In the genomic region with DNA sequence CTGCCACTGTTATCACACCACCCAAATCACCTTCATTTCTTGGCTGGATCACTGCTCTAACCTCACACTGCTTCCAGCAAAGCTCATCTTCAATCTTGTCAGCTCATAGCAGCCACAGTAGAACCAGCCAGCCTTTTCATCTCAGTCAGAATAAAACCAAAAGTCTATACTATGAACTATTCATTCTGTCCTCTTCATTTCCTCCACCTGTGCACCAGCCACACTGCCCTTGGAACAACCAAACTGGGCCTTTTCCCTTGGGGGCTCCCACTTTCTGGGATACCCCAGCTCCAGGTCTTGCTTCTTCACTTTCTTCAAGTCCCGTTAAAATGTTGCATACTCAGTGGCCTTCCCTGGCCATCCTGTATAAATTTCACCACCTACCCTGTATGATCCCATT, we compare ENCODE assay signal across 1 cellular context.
TF ChIP-seq lines count a peak whose summit lies in the region.

No MANE protein-coding gene starts in this region.

TF ChIP-seq in GM23338, 12 proteins besides CTCF, POLR2A, EP300 and RAD21 (continued from another document):
- TF ChIP-seq, protein P1, sequence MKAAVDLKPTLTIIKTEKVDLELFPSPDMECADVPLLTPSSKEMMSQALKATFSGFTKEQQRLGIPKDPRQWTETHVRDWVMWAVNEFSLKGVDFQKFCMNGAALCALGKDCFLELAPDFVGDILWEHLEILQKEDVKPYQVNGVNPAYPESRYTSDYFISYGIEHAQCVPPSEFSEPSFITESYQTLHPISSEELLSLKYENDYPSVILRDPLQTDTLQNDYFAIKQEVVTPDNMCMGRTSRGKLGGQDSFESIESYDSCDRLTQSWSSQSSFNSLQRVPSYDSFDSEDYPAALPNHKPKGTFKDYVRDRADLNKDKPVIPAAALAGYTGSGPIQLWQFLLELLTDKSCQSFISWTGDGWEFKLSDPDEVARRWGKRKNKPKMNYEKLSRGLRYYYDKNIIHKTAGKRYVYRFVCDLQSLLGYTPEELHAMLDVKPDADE (IDR thresholded peaks at IDR 0.05), result no peak
- no peak for TF ChIP-seq EZH2 (IDR thresholded peaks at IDR 0.05; ENCODE audit: low read depth, unreplicated experiment)
- no peak for TF ChIP-seq JUNB (IDR thresholded peaks at IDR 0.05; ENCODE audit: unreplicated experiment)
- TF ChIP-seq, protein P2, sequence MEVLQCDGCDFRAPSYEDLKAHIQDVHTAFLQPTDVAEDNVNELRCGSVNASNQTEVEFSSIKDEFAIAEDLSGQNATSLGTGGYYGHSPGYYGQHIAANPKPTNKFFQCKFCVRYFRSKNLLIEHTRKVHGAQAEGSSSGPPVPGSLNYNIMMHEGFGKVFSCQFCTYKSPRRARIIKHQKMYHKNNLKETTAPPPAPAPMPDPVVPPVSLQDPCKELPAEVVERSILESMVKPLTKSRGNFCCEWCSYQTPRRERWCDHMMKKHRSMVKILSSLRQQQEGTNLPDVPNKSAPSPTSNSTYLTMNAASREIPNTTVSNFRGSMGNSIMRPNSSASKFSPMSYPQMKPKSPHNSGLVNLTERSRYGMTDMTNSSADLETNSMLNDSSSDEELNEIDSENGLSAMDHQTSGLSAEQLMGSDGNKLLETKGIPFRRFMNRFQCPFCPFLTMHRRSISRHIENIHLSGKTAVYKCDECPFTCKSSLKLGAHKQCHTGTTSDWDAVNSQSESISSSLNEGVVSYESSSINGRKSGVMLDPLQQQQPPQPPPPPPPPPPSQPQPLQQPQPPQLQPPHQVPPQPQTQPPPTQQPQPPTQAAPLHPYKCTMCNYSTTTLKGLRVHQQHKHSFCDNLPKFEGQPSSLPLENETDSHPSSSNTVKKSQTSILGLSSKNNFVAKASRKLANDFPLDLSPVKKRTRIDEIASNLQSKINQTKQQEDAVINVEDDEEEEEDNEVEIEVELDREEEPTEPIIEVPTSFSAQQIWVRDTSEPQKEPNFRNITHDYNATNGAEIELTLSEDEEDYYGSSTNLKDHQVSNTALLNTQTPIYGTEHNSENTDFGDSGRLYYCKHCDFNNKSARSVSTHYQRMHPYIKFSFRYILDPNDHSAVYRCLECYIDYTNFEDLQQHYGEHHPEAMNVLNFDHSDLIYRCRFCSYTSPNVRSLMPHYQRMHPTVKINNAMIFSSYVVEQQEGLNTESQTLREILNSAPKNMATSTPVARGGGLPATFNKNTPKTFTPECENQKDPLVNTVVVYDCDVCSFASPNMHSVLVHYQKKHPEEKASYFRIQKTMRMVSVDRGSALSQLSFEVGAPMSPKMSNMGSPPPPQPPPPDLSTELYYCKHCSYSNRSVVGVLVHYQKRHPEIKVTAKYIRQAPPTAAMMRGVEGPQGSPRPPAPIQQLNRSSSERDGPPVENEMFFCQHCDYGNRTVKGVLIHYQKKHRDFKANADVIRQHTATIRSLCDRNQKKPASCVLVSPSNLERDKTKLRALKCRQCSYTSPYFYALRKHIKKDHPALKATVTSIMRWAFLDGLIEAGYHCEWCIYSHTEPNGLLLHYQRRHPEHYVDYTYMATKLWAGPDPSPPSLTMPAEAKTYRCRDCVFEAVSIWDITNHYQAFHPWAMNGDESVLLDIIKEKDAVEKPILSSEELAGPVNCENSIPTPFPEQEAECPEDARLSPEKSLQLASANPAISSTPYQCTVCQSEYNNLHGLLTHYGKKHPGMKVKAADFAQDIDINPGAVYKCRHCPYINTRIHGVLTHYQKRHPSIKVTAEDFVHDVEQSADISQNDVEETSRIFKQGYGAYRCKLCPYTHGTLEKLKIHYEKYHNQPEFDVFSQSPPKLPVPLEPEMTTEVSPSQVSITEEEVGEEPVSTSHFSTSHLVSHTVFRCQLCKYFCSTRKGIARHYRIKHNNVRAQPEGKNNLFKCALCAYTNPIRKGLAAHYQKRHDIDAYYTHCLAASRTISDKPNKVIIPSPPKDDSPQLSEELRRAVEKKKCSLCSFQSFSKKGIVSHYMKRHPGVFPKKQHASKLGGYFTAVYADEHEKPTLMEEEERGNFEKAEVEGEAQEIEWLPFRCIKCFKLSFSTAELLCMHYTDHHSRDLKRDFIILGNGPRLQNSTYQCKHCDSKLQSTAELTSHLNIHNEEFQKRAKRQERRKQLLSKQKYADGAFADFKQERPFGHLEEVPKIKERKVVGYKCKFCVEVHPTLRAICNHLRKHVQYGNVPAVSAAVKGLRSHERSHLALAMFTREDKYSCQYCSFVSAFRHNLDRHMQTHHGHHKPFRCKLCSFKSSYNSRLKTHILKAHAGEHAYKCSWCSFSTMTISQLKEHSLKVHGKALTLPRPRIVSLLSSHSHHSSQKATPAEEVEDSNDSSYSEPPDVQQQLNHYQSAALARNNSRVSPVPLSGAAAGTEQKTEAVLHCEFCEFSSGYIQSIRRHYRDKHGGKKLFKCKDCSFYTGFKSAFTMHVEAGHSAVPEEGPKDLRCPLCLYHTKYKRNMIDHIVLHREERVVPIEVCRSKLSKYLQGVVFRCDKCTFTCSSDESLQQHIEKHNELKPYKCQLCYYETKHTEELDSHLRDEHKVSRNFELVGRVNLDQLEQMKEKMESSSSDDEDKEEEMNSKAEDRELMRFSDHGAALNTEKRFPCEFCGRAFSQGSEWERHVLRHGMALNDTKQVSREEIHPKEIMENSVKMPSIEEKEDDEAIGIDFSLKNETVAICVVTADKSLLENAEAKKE (CRISPR knock-in tag; IDR thresholded peaks at IDR 0.05), result no peak
- TF ChIP-seq POLR2AphosphoS5 (IDR thresholded peaks at IDR 0.05; ENCODE audit: low read depth), result no peak
- no peak for TF ChIP-seq EZH2phosphoT487 (IDR thresholded peaks at IDR 0.05; ENCODE audit: unreplicated experiment)
